ENCODE assay signal across 1 cellular context in genomic region chr7:122689346-122690109, GRCh38.
TF ChIP-seq lines count a peak whose summit lies in the region.

No MANE protein-coding gene starts in this region.

TF ChIP-seq in IMR-90, 13 proteins besides CTCF, POLR2A, EP300 and RAD21 (continued from another document):
- TF ChIP-seq ELK1 (IDR thresholded peaks at IDR 0.05; ENCODE audit: borderline replicate concordance, low read depth, low read length) (no peak), RFX5 (IDR thresholded peaks at IDR 0.05; ENCODE audit: low read depth, low read length) (no peak), CHD1 (IDR thresholded peaks at IDR 0.05; ENCODE audit: low read depth, low read length) (no peak)
